9 cellular contexts compared by ENCODE assay signal in the genomic region with DNA sequence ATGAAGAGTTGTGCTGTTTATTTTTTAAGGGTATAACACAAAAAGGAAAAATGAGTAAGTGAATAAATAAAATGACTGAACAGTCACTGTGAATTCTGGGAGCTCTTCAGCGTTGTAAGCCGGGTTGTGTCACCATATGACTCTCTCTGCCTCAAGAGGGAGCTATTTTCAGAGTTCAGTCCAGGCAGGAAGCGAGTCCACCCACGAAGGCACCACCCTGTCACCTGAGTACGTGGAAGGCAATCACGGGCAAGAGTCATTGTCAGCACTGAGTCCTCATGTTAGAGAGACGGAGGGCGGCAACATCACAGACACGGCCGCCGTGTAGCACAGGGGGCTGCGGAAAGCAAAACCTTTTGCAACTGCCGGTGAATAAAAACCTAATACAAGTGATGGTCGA.
A peak's percentile ranks its signal among the peaks of the same experiment; 100 is the strongest.
DNase-seq lines count a peak whose midpoint lies in the region; ATAC-seq and TF ChIP-seq lines count a peak whose summit lies in the region.
"Had no signal": no experiment of that assay in that cellular context is flagged by ENCODE, and none has a peak within 500 bp of the region (broad histone marks: within the 10 kb centered on the region; RNA-seq: fewer than 3 reads in every experiment).

No MANE protein-coding gene starts in this region.

- no peaks in the 10 kb centered on the region for H3K4me1 ChIP-seq in neuronal stem cell (ENCODE audit: control insufficient read depth in 2 of 2, insufficient read depth in 1 of 2, low read depth in 1 of 2, low read length in 2 of 2)
- no peaks in the 10 kb centered on the region for H3K4me1 ChIP-seq in CD8-positive, alpha-beta memory T cell (ENCODE audit: insufficient read depth, low read length)
- H3K4me1 ChIP-seq: parathyroid adenoma had no signal

- H2BK15ac ChIP-seq in neuronal stem cell (ENCODE audit: low read length) = no peak overlapping the region

- H3K4me3 ChIP-seq in NB4 (ENCODE audit: low read depth, low read length) (no peak overlapping the region), neuronal stem cell (ENCODE audit: low read length in 2 of 2) (no peak overlapping the region)
- no peak overlapping the region for H3K4me3 ChIP-seq in CD8-positive, alpha-beta memory T cell (ENCODE audit: low read length)

- no peak overlapping the region for H2BK12ac ChIP-seq in neuronal stem cell (ENCODE audit: low read length)

- CTCF ChIA-PET in CD8-positive, alpha-beta memory T cell (lab: Charles Lee) = no interaction called here

- peak; percentile 18 for TF ChIP-seq CTCF in NB4 (IDR thresholded peaks at IDR 0.05; ENCODE audit: low read depth, low read length)

- no peak for TF ChIP-seq POLR2A in NB4 (IDR thresholded peaks at IDR 0.05; ENCODE audit: extremely low read depth, insufficient read length)

- H3K79me1 ChIP-seq in neuronal stem cell (ENCODE audit: low read depth, low read length) = no peaks in the 10 kb centered on the region

- DNase-seq in ELF-1 (ENCODE audit: low read depth, low spot score) = peak; percentile 49
- peak; percentile 15 for DNase-seq in NB4 (ENCODE audit: low read depth)
- DNase-seq in activated T-cell treated with anti-CD3 and anti-CD28 coated beads, Interleukin-2, amount 50 U/mL, for 48 hours = peak; percentile 28 to 40
- peak; percentile 26 for DNase-seq in neuronal stem cell (ENCODE audit: low spot score)
- no peak for DNase-seq in AG08395 (ENCODE audit: low spot score)
- DNase-seq in CD8-positive, alpha-beta memory T cell = no peak

- H3K9ac ChIP-seq in neuronal stem cell (ENCODE audit: low read depth, low read length, poor library complexity) = no peak overlapping the region
- H3K9ac ChIP-seq: parathyroid adenoma had no signal

- H3K4me2 ChIP-seq in neuronal stem cell (ENCODE audit: insufficient read depth, low read length, poor library complexity, severe bottlenecking) = peak overlapping the region; percentile 31

- H3K36me3 Mint-ChIP-seq in CD8-positive, alpha-beta memory T cell = no peaks in the 10 kb centered on the region

- no peak overlapping the region for H3K4me3 Mint-ChIP-seq in CD8-positive, alpha-beta memory T cell

- no peak overlapping the region for H4K91ac ChIP-seq in neuronal stem cell (ENCODE audit: low read depth, low read length, poor library complexity)

- H2BK120ac ChIP-seq in neuronal stem cell (ENCODE audit: low read depth, low read length) = no peak overlapping the region

- no peak overlapping the region for H2AK5ac ChIP-seq in neuronal stem cell (ENCODE audit: low read depth, low read length)

- no peaks in the 10 kb centered on the region for H3K27me3 ChIP-seq in neuronal stem cell (ENCODE audit: control insufficient read depth in 3 of 3, insufficient read depth in 3 of 3, low read depth in 1 of 3, low read length in 3 of 3)
- no peaks in the 10 kb centered on the region for H3K27me3 ChIP-seq in CD8-positive, alpha-beta memory T cell (ENCODE audit: insufficient read depth, low read length, poor library complexity, severe bottlenecking)

- no peaks in the 10 kb centered on the region for H3K36me3 ChIP-seq in neuronal stem cell (replicated peaks in 1 of 2; ENCODE audit: control insufficient read depth in 2 of 2, insufficient read depth in 2 of 2, low read length in 2 of 2)
- H3K36me3 ChIP-seq in CD8-positive, alpha-beta memory T cell (ENCODE audit: insufficient read depth, low read length) = no peaks in the 10 kb centered on the region

- ATAC-seq in HG03565 (IDR thresholded peaks at IDR 0.05; ENCODE audit: unreplicated experiment) (no peak), GM19463 (IDR thresholded peaks at IDR 0.05; ENCODE audit: unreplicated experiment) (no peak)

- no peak overlapping the region for H3K4ac ChIP-seq in neuronal stem cell (ENCODE audit: low read length)

- H3K27me3 Mint-ChIP-seq in CD8-positive, alpha-beta memory T cell = peaks cover 4 to 34% of the 10 kb centered on the region in 2 donors

- H3K9me3 Mint-ChIP-seq in CD8-positive, alpha-beta memory T cell = peaks cover 0 to 7% (median 3%) of the 10 kb centered on the region in 5 donors

- no peaks in the 10 kb centered on the region for H3K9me3 ChIP-seq in neuronal stem cell (replicated peaks in 1 of 2; ENCODE audit: control insufficient read depth in 2 of 2, insufficient read depth in 1 of 2, low read depth in 1 of 2, low read length in 2 of 2)
- no peaks in the 10 kb centered on the region for H3K9me3 ChIP-seq in CD8-positive, alpha-beta memory T cell (ENCODE audit: low read length)

- no peak overlapping the region for H2BK5ac ChIP-seq in neuronal stem cell (ENCODE audit: low read length)

- H3K14ac ChIP-seq in neuronal stem cell (ENCODE audit: low read length) = no peak overlapping the region

- no peaks in the 10 kb centered on the region for H3K4me1 Mint-ChIP-seq in CD8-positive, alpha-beta memory T cell

- H3K23ac ChIP-seq in neuronal stem cell (ENCODE audit: low read depth, low read length, poor library complexity) = no peak overlapping the region

- no peak overlapping the region for H3K27ac ChIP-seq in neuronal stem cell (replicated peaks; ENCODE audit: low read length)
- H3K27ac ChIP-seq in CD8-positive, alpha-beta memory T cell (ENCODE audit: low read depth, low read length) = no peak overlapping the region
- H3K27ac ChIP-seq: parathyroid adenoma had no signal

- H3K27ac Mint-ChIP-seq in CD8-positive, alpha-beta memory T cell = no peak overlapping the region

- no peak overlapping the region for H4K8ac ChIP-seq in neuronal stem cell (ENCODE audit: low read depth, low read length)

- no peak overlapping the region for H3K18ac ChIP-seq in neuronal stem cell (ENCODE audit: low read length)

- WGBS in neuronal stem cell (ENCODE audit: extremely low coverage in 2 of 2, insufficient read length in 2 of 2, insufficient replicate concordance in 1 of 2), 2 donors = no CpG with 5 or more reads among the region's 14 CpGs

- POLR2A ChIA-PET in CD8-positive, alpha-beta memory T cell (lab: Charles Lee) = no interaction called here

- no peak overlapping the region for H2AFZ ChIP-seq in neuronal stem cell (ENCODE audit: low read length)
- H2AFZ ChIP-seq: parathyroid adenoma had no signal

Comparison
In these comparisons a context has a peak if more than half of its experiments do, and no peak if none do; other contexts are left out.
1. DNase-seq: peak in ELF-1 (single experiment), NB4 (single experiment), activated T-cell treated with anti-CD3 and anti-CD28 coated beads, Interleukin-2, amount 50 U/mL, for 48 hours (2 of 2) and neuronal stem cell (single experiment); none in AG08395 (single experiment) and CD8-positive, alpha-beta memory T cell (0 of 5).